In the genomic region with DNA sequence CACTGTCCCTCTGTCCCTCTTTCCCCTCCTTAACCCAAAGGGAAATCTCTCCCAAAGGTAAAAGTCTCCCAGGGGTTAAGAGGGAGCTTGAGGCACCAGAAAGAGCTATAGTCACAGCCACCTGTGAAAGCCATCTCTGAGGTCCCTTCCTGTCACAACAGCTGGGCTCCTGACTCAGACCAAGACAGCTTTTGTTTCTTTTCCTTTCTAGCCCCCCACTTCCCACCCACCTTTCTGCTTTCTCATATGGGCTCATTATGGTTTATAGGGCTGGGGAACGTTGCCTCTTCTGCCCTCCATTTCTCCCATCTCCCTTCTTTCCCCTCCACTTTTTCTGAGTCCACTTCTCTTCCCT, we compare ENCODE assay signal across 8 cellular contexts. TPM values are rescaled to one million over a fixed set of nuclear protein-coding genes. Genes with fewer than 3 reads are reported as not detected.
DNase-seq lines count a peak whose midpoint lies in the region; TF ChIP-seq lines count a peak whose summit lies in the region.

No MANE protein-coding gene starts in this region.

- 0 out of 2 replicates have a peak, but pooled peaks cover 5% of the 10 kb centered on the region for H3K79me2 ChIP-seq in OCI-LY3 (ENCODE audit: low read length)

- no peak for TF ChIP-seq CTCF in OCI-LY3 (IDR thresholded peaks at IDR 0.05; ENCODE audit: low read depth, low read length)
- TF ChIP-seq CTCF in endodermal cell (conservative IDR thresholded peaks at IDR 0.05) = no peak
- no peak for TF ChIP-seq CTCF in progenitor cell of endocrine pancreas (IDR thresholded peaks at IDR 0.05; ENCODE audit: unreplicated experiment)

- H3K27me3 Mint-ChIP-seq in endodermal cell (ENCODE audit: insufficient read depth) (no peaks in the 10 kb centered on the region), progenitor cell of endocrine pancreas (no peaks in the 10 kb centered on the region)

- DNase-seq in NCI-H2171 treated with DMSO at 0.1 percent for 48 hours (lab: John Stamatoyannopoulos, UW) (peak; percentile 46), NCI-H2171 (lab: John Stamatoyannopoulos, UW) (no peak), endodermal cell (no peak), progenitor cell of endocrine pancreas (ENCODE audit: low spot score, unreplicated experiment) (no peak), NCI-H82 (lab: John Stamatoyannopoulos, UW) (no peak), NCI-H1105 (lab: John Stamatoyannopoulos, UW) (no peak), NCI-H345 (lab: John Stamatoyannopoulos, UW) (no peak)

- H3K4me3 ChIP-seq in OCI-LY3 (ENCODE audit: low read length) (peak overlapping the region; percentile 89), endodermal cell (ENCODE audit: low read length) (peak overlapping the region; percentile 87)

- H3K36me3 ChIP-seq in OCI-LY3 (replicated peaks; ENCODE audit: low read depth, low read length) (peaks cover 13% of the 10 kb centered on the region), endodermal cell (ENCODE audit: control insufficient read depth, insufficient read depth, low read length) (no peaks in the 10 kb centered on the region)

- peak overlapping the region; percentile 70 for H3K27ac ChIP-seq in OCI-LY3 (ENCODE audit: low read length)
- peak overlapping the region; percentile 85 for H3K27ac ChIP-seq in endodermal cell (ENCODE audit: low read depth, low read length)

- H3K27ac Mint-ChIP-seq in endodermal cell (peak overlapping the region; percentile 94), progenitor cell of endocrine pancreas (peak overlapping the region; percentile 96)

- peaks cover 11% of the 10 kb centered on the region for H3K4me1 Mint-ChIP-seq in endodermal cell
- H3K4me1 Mint-ChIP-seq in progenitor cell of endocrine pancreas (ENCODE audit: low read depth) = peaks cover 20% of the 10 kb centered on the region

- H3K9ac ChIP-seq in OCI-LY3 (ENCODE audit: low read length) (peak overlapping the region; percentile 93), endodermal cell (ENCODE audit: extremely low read depth, low read length, poor library complexity, severe bottlenecking) (peak overlapping the region; percentile 47)

- H3K36me3 Mint-ChIP-seq in endodermal cell (ENCODE audit: low read depth) = peaks cover 21% of the 10 kb centered on the region
- peaks cover 1% of the 10 kb centered on the region for H3K36me3 Mint-ChIP-seq in progenitor cell of endocrine pancreas (ENCODE audit: insufficient read depth)

- H3K9me3 Mint-ChIP-seq in endodermal cell (peaks cover 5% of the 10 kb centered on the region), progenitor cell of endocrine pancreas (ENCODE audit: low read depth) (no peaks in the 10 kb centered on the region)

- peaks cover 29% of the 10 kb centered on the region for H3K4me1 ChIP-seq in OCI-LY3 (ENCODE audit: low read length)
- H3K4me1 ChIP-seq in endodermal cell (ENCODE audit: control insufficient read depth, insufficient read depth, low read length) = no peaks in the 10 kb centered on the region

- peak overlapping the region; percentile 81 for H3K4me2 ChIP-seq in OCI-LY3 (ENCODE audit: low read length)

- 38 to 56% methylated on average over 1 of the region's 1 CpG for WGBS in endodermal cell (ENCODE audit: insufficient coverage in 1 of 2, insufficient read length in 1 of 2), 2 experiments

- H3K4me3 Mint-ChIP-seq in endodermal cell = peak overlapping the region; percentile 71
- peak overlapping the region; percentile 83 for H3K4me3 Mint-ChIP-seq in progenitor cell of endocrine pancreas (ENCODE audit: low read depth)

- H3K9me3 ChIP-seq in OCI-LY3 (ENCODE audit: insufficient read depth, low read length) (no peaks in the 10 kb centered on the region), endodermal cell (ENCODE audit: control insufficient read depth, low read length) (peaks cover 10% of the 10 kb centered on the region)

- H4K20me1 ChIP-seq in OCI-LY3 (ENCODE audit: insufficient read depth, low read length) = no peaks in the 10 kb centered on the region

- H3K27me3 ChIP-seq in OCI-LY3 (ENCODE audit: low read depth, low read length) = no peaks in the 10 kb centered on the region
- H3K27me3 ChIP-seq in endodermal cell (ENCODE audit: control insufficient read depth, insufficient read depth, low read length, poor library complexity, severe bottlenecking) = no peaks in the 10 kb centered on the region

- no peak overlapping the region for H2AFZ ChIP-seq in OCI-LY3 (ENCODE audit: low read depth, low read length)

RNA-seq across cellular contexts. Expression of a gene that starts 19.1 kb away (rescaled TPM):
- total RNA-seq in endodermal cell (100 to 1,000 TPM; 722 to 753 TPM), progenitor cell of endocrine pancreas (562 and 580 TPM in 2 replicates)
- 847 TPM for polyA plus RNA-seq in endodermal cell (2013, experiment 1 of 2)
- 826 TPM for polyA plus RNA-seq in endodermal cell (2013, experiment 2 of 2)

RNA-seq across cellular contexts. Expression of a gene that starts 47.7 kb away (rescaled TPM):
- total RNA-seq in endodermal cell (1 to 10 TPM; 3.7 to 4.4 TPM), progenitor cell of endocrine pancreas (4.8 and 5.4 TPM in 2 replicates)
- 8.2 TPM for polyA plus RNA-seq in endodermal cell (2013, experiment 1 of 2)
- polyA plus RNA-seq in endodermal cell (2013, experiment 2 of 2) = 5.1 TPM

RNA-seq across cellular contexts. Expression of a gene that starts 53.4 kb away (rescaled TPM):
- total RNA-seq in endodermal cell = 1 to 10 TPM in 1 of 2 donors, not detected in 1; 1.2 TPM
- 0.61 TPM for polyA plus RNA-seq in endodermal cell (2013, experiment 1 of 2)
- polyA plus RNA-seq in endodermal cell (2013, experiment 2 of 2) = 1.1 TPM
- not detected in 2 replicates for total RNA-seq in progenitor cell of endocrine pancreas

RNA-seq across cellular contexts. Expression of a gene that starts 55.6 kb away (rescaled TPM):
- total RNA-seq in endodermal cell = 10 to 100 TPM; 13.1 to 14.8 TPM
- polyA plus RNA-seq in endodermal cell (2013, experiment 1 of 2) = 12.0 TPM
- 9.3 TPM for polyA plus RNA-seq in endodermal cell (2013, experiment 2 of 2)
- 39.7 and 40.1 TPM in 2 replicates for total RNA-seq in progenitor cell of endocrine pancreas
